ENCODE assay signal across 7 cellular contexts in the genomic region with DNA sequence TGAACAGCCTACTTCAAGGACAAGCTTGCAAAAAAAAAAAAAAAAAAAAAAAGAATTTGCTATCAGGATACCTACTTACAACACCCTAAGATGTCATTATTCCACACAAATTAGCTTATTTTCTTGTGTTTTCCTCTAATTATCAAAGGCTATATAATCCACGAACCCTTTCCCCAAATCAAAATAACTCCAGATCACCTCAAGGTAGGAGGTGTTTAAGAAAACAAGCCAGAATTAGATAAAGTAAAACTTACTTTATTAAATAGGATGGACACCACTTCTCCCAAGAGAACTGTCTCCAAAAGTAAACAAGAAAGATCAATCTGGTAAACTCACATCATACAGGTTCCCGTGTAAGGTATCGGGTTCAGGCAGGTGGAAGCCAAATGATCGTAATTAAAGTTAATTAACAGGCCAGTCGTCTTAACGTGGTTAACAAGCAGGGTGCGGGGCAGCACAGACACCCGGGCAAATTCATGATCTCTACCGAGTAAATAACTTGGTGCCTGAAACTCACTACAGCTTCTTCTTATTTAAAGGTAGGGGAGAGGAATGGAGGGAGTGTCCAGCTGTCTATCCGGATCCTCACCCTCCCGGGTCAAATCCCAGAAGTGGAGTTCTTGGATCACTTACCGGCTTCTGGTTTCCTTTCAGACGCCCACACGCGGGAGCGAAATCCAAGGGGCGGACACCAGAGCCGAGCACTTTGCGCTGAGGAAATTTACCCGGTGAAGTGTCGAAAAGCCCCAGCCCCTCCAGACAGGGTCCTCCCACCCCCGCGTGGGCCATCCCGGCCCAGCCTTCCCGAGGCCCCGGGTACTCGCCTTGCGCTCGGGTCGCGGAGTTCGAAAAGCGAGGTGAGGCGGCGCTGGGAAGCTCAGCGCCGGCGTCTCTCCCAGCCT. TPM values are rescaled to one million over a fixed set of nuclear protein-coding genes. Genes with fewer than 3 reads are reported as not detected.
DNase-seq lines count a peak whose midpoint lies in the region; ATAC-seq and TF ChIP-seq lines count a peak whose summit lies in the region.

No MANE protein-coding gene starts in this region.

- intact Hi-C loops in activated naive CD4-positive, alpha-beta T cell treated with anti-CD3 and anti-CD28 coated beads for 36 hours (cut with micrococcal nuclease): loop anchor here (1.0 to 5.0 kb wide), 8 partner anchors 12 to 1443 kb away; partner anchors contain the start of gene RELL1

- H3K4me3 Mint-ChIP-seq in activated naive CD4-positive, alpha-beta T cell treated with anti-CD3 and anti-CD28 coated beads for 36 hours: peak overlapping the region; percentile 94

- H3K36me3 ChIP-seq in cardiac muscle cell: no peaks in the 10 kb centered on the region

- no peaks in the 10 kb centered on the region for H3K9me3 ChIP-seq in cardiac muscle cell (ENCODE audit: low read depth)

- ATAC-seq in GM18868 (IDR thresholded peaks at IDR 0.05; ENCODE audit: unreplicated experiment) (peak; percentile 34), HG02852 (IDR thresholded peaks at IDR 0.05; ENCODE audit: unreplicated experiment) (peak; percentile 40)

- CTCF ChIA-PET in activated naive CD4-positive, alpha-beta T cell treated with anti-CD3 and anti-CD28 coated beads for 36 hours (lab: Charles Lee): interaction anchor here (0.6 to 4.3 kb wide), 14 partner anchors 10 to 155 kb away, joined by 3 to 26 read pairs (median 4); no protein-coding TSS in a partner anchor

- peaks cover 30% of the 10 kb centered on the region for H3K27me3 ChIP-seq in cardiac muscle cell

- H3K9me3 Mint-ChIP-seq in activated naive CD4-positive, alpha-beta T cell treated with anti-CD3 and anti-CD28 coated beads for 36 hours: peaks cover 1% of the 10 kb centered on the region

- DNase-seq in NCI-H69 (lab: John Stamatoyannopoulos, UW): peak; percentile 64
- DNase-seq in activated naive CD4-positive, alpha-beta T cell treated with anti-CD3 and anti-CD28 coated beads for 36 hours: peak; percentile 65
- DNase-seq in cardiac muscle cell (ENCODE audit: low read depth in 1 of 2, low spot score in 1 of 2): peak in 1 of 2 donors; percentile 20
- peak; percentile 67 for DNase-seq in pons (ENCODE audit: low spot score)
- peak; percentile 47 for DNase-seq in ureter (ENCODE audit: low spot score)

- H3K27ac ChIP-seq in cardiac muscle cell: no peak overlapping the region

- peak overlapping the region; percentile 88 for H3K27ac Mint-ChIP-seq in activated naive CD4-positive, alpha-beta T cell treated with anti-CD3 and anti-CD28 coated beads for 36 hours

- H3K4me1 Mint-ChIP-seq in activated naive CD4-positive, alpha-beta T cell treated with anti-CD3 and anti-CD28 coated beads for 36 hours (ENCODE audit: low read depth): peaks cover 28% of the 10 kb centered on the region

- H3K27me3 Mint-ChIP-seq in activated naive CD4-positive, alpha-beta T cell treated with anti-CD3 and anti-CD28 coated beads for 36 hours (ENCODE audit: low read depth): no peaks in the 10 kb centered on the region

- no peaks in the 10 kb centered on the region for H3K4me1 ChIP-seq in cardiac muscle cell (ENCODE audit: low read depth)

- no peak for TF ChIP-seq CTCF in cardiac muscle cell (IDR thresholded peaks at IDR 0.05; ENCODE audit: low read depth, low read length)

- peak overlapping the region; percentile 76 for H3K4me3 ChIP-seq in cardiac muscle cell

- peaks cover 20% of the 10 kb centered on the region for H3K36me3 Mint-ChIP-seq in activated naive CD4-positive, alpha-beta T cell treated with anti-CD3 and anti-CD28 coated beads for 36 hours (ENCODE audit: low read depth)

RNA-seq across cellular contexts. Expression of gene ARAP2, which starts 0.7 kb away (rescaled TPM):
- 10 to 100 TPM; 29.6 to 38.2 TPM for total RNA-seq in activated naive CD4-positive, alpha-beta T cell treated with anti-CD3 and anti-CD28 coated beads for 36 hours
- total RNA-seq in cardiac muscle cell (2.6 and 3.9 TPM in 2 replicates), ureter (45.7 TPM)
- polyA plus RNA-seq in cardiac muscle cell: 0.70 and 1.7 TPM in 2 replicates

RNA-seq across cellular contexts. Expression of gene DTHD1, which starts 37.8 kb away (rescaled TPM):
- total RNA-seq in activated naive CD4-positive, alpha-beta T cell treated with anti-CD3 and anti-CD28 coated beads for 36 hours: under 1 TPM; 0.17 to 0.25 TPM
- total RNA-seq in cardiac muscle cell: not detected in 2 replicates
- polyA plus RNA-seq in cardiac muscle cell: not detected in 2 replicates
- total RNA-seq in ureter: 1.1 TPM
